ENCODE assay signal across 1 cellular context in the genomic region with DNA sequence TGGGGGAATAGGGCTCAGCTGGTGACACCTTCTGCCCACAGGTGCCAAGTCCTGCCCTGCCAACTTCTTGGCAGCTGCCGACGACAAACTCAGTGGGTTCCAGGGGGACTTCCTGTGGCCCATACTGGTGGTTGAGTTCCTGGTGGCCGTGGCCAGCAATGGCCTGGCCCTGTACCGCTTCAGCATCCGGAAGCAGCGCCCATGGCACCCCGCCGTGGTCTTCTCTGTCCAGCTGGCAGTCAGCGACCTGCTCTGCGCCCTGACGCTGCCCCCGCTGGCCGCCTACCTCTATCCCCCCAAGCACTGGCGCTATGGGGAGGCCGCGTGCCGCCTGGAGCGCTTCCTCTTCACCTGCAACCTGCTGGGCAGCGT.
TF ChIP-seq lines count a peak whose summit lies in the region.

No MANE protein-coding gene starts in this region.

TF ChIP-seq in HepG2, 621 proteins besides CTCF, POLR2A, EP300 and RAD21 (continued from another document and continues in another):
- TF ChIP-seq, protein P1, sequence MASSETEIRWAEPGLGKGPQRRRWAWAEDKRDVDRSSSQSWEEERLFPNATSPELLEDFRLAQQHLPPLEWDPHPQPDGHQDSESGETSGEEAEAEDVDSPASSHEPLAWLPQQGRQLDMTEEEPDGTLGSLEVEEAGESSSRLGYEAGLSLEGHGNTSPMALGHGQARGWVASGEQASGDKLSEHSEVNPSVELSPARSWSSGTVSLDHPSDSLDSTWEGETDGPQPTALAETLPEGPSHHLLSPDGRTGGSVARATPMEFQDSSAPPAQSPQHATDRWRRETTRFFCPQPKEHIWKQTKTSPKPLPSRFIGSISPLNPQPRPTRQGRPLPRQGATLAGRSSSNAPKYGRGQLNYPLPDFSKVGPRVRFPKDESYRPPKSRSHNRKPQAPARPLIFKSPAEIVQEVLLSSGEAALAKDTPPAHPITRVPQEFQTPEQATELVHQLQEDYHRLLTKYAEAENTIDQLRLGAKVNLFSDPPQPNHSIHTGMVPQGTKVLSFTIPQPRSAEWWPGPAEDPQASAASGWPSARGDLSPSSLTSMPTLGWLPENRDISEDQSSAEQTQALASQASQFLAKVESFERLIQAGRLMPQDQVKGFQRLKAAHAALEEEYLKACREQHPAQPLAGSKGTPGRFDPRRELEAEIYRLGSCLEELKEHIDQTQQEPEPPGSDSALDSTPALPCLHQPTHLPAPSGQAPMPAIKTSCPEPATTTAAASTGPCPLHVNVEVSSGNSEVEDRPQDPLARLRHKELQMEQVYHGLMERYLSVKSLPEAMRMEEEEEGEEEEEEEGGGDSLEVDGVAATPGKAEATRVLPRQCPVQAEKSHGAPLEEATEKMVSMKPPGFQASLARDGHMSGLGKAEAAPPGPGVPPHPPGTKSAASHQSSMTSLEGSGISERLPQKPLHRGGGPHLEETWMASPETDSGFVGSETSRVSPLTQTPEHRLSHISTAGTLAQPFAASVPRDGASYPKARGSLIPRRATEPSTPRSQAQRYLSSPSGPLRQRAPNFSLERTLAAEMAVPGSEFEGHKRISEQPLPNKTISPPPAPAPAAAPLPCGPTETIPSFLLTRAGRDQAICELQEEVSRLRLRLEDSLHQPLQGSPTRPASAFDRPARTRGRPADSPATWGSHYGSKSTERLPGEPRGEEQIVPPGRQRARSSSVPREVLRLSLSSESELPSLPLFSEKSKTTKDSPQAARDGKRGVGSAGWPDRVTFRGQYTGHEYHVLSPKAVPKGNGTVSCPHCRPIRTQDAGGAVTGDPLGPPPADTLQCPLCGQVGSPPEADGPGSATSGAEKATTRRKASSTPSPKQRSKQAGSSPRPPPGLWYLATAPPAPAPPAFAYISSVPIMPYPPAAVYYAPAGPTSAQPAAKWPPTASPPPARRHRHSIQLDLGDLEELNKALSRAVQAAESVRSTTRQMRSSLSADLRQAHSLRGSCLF (CRISPR knock-in tag; IDR thresholded peaks at IDR 0.05; ENCODE audit: borderline replicate concordance), result no peak
- TF ChIP-seq YEATS4 (CRISPR knock-in tag; IDR thresholded peaks at IDR 0.05; ENCODE audit: borderline replicate concordance), result 0 out of 2 replicates have a peak, but pooled peaks have one; percentile 5
- TF ChIP-seq, protein P2, sequence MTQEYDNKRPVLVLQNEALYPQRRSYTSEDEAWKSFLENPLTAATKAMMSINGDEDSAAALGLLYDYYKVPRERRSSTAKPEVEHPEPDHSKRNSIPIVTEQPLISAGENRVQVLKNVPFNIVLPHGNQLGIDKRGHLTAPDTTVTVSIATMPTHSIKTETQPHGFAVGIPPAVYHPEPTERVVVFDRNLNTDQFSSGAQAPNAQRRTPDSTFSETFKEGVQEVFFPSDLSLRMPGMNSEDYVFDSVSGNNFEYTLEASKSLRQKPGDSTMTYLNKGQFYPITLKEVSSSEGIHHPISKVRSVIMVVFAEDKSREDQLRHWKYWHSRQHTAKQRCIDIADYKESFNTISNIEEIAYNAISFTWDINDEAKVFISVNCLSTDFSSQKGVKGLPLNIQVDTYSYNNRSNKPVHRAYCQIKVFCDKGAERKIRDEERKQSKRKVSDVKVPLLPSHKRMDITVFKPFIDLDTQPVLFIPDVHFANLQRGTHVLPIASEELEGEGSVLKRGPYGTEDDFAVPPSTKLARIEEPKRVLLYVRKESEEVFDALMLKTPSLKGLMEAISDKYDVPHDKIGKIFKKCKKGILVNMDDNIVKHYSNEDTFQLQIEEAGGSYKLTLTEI (CRISPR knock-in tag; conservative IDR thresholded peaks at IDR 0.05), result no peak
- TF ChIP-seq ZNF747 (CRISPR knock-in tag; IDR thresholded peaks at IDR 0.05; ENCODE audit: borderline replicate concordance), result no peak
- TF ChIP-seq ZNF460 (CRISPR knock-in tag; IDR thresholded peaks at IDR 0.05; ENCODE audit: borderline replicate concordance), result no peak
- no peak for TF ChIP-seq ZBTB7B (CRISPR knock-in tag; IDR thresholded peaks at IDR 0.05)
- TF ChIP-seq ATAD3A (CRISPR knock-in tag; IDR thresholded peaks at IDR 0.05), result no peak
- TF ChIP-seq PHB2 (IDR thresholded peaks at IDR 0.05; ENCODE audit: partially characterized antibody), result no peak
- peak; percentile 5; the same call in 1 of the 2 replicates for TF ChIP-seq ZNF777 (CRISPR knock-in tag; IDR thresholded peaks at IDR 0.05)
- TF ChIP-seq THYN1 (CRISPR knock-in tag; IDR thresholded peaks at IDR 0.05; ENCODE audit: borderline replicate concordance, low read depth), result no peak
- TF ChIP-seq, protein P3, sequence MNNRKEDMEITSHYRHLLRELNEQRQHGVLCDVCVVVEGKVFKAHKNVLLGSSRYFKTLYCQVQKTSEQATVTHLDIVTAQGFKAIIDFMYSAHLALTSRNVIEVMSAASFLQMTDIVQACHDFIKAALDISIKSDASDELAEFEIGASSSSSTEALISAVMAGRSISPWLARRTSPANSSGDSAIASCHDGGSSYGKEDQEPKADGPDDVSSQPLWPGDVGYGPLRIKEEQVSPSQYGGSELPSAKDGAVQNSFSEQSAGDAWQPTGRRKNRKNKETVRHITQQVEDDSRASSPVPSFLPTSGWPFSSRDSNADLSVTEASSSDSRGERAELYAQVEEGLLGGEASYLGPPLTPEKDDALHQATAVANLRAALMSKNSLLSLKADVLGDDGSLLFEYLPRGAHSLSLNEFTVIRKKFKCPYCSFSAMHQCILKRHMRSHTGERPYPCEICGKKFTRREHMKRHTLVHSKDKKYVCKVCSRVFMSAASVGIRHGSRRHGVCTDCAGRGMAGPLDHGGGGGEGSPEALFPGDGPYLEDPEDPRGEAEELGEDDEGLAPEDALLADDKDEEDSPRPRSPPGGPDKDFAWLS (CRISPR knock-in tag; IDR thresholded peaks at IDR 0.05; ENCODE audit: borderline replicate concordance), result no peak
- no peak for TF ChIP-seq NR2F1 (CRISPR knock-in tag; IDR thresholded peaks at IDR 0.05)
- TF ChIP-seq ZNF350 (CRISPR knock-in tag; IDR thresholded peaks at IDR 0.05; ENCODE audit: borderline replicate concordance, low read depth), result no peak
- no peak for TF ChIP-seq ZNF256 (CRISPR knock-in tag; conservative IDR thresholded peaks at IDR 0.05)
- TF ChIP-seq ZNF746 (CRISPR knock-in tag; IDR thresholded peaks at IDR 0.05), result no peak
- TF ChIP-seq, protein P4, sequence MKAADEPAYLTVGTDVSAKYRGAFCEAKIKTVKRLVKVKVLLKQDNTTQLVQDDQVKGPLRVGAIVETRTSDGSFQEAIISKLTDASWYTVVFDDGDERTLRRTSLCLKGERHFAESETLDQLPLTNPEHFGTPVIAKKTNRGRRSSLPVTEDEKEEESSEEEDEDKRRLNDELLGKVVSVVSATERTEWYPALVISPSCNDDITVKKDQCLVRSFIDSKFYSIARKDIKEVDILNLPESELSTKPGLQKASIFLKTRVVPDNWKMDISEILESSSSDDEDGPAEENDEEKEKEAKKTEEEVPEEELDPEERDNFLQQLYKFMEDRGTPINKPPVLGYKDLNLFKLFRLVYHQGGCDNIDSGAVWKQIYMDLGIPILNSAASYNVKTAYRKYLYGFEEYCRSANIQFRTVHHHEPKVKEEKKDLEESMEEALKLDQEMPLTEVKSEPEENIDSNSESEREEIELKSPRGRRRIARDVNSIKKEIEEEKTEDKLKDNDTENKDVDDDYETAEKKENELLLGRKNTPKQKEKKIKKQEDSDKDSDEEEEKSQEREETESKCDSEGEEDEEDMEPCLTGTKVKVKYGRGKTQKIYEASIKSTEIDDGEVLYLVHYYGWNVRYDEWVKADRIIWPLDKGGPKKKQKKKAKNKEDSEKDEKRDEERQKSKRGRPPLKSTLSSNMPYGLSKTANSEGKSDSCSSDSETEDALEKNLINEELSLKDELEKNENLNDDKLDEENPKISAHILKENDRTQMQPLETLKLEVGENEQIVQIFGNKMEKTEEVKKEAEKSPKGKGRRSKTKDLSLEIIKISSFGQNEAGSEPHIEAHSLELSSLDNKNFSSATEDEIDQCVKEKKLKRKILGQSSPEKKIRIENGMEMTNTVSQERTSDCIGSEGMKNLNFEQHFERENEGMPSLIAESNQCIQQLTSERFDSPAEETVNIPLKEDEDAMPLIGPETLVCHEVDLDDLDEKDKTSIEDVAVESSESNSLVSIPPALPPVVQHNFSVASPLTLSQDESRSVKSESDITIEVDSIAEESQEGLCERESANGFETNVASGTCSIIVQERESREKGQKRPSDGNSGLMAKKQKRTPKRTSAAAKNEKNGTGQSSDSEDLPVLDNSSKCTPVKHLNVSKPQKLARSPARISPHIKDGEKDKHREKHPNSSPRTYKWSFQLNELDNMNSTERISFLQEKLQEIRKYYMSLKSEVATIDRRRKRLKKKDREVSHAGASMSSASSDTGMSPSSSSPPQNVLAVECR (CRISPR knock-in tag; IDR thresholded peaks at IDR 0.05; ENCODE audit: borderline replicate concordance), result peak; percentile 7; the same call in 1 of the 2 replicates
- no peak for TF ChIP-seq MED8 (CRISPR knock-in tag; IDR thresholded peaks at IDR 0.05; ENCODE audit: insufficient replicate concordance)
- TF ChIP-seq, protein P5, sequence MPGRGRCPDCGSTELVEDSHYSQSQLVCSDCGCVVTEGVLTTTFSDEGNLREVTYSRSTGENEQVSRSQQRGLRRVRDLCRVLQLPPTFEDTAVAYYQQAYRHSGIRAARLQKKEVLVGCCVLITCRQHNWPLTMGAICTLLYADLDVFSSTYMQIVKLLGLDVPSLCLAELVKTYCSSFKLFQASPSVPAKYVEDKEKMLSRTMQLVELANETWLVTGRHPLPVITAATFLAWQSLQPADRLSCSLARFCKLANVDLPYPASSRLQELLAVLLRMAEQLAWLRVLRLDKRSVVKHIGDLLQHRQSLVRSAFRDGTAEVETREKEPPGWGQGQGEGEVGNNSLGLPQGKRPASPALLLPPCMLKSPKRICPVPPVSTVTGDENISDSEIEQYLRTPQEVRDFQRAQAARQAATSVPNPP (CRISPR knock-in tag; IDR thresholded peaks at IDR 0.05), result no peak
- no peak for TF ChIP-seq MTA3 (CRISPR knock-in tag; IDR thresholded peaks at IDR 0.05)
- TF ChIP-seq ZNF101 (CRISPR knock-in tag; IDR thresholded peaks at IDR 0.05; ENCODE audit: borderline replicate concordance, low read depth), result no peak
- no peak for TF ChIP-seq ESRRA (CRISPR knock-in tag; IDR thresholded peaks at IDR 0.05; ENCODE audit: low read depth)
- TF ChIP-seq, protein P6, sequence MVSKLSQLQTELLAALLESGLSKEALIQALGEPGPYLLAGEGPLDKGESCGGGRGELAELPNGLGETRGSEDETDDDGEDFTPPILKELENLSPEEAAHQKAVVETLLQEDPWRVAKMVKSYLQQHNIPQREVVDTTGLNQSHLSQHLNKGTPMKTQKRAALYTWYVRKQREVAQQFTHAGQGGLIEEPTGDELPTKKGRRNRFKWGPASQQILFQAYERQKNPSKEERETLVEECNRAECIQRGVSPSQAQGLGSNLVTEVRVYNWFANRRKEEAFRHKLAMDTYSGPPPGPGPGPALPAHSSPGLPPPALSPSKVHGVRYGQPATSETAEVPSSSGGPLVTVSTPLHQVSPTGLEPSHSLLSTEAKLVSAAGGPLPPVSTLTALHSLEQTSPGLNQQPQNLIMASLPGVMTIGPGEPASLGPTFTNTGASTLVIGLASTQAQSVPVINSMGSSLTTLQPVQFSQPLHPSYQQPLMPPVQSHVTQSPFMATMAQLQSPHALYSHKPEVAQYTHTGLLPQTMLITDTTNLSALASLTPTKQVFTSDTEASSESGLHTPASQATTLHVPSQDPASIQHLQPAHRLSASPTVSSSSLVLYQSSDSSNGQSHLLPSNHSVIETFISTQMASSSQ (IDR thresholded peaks at IDR 0.05; ENCODE audit: low read depth), result no peak
- TF ChIP-seq, protein P6 (CRISPR knock-in tag; IDR thresholded peaks at IDR 0.05; ENCODE audit: borderline replicate concordance), result 0 out of 2 replicates have a peak, but pooled peaks have one; percentile 4
- TF ChIP-seq ZNF772 (CRISPR knock-in tag; IDR thresholded peaks at IDR 0.05), result no peak; the same call in 1 of the 2 replicates
- TF ChIP-seq SRSF4 (IDR thresholded peaks at IDR 0.05; ENCODE audit: low read depth, low read length, poor library complexity, severe bottlenecking), result no peak
- TF ChIP-seq SRSF1 (optimal IDR thresholded peaks at IDR 0.05; ENCODE audit: low read depth, low read length), result peak; percentile 7
- no peak for TF ChIP-seq RFXAP (CRISPR knock-in tag; IDR thresholded peaks at IDR 0.05; ENCODE audit: borderline replicate concordance)
- TF ChIP-seq, protein P7, sequence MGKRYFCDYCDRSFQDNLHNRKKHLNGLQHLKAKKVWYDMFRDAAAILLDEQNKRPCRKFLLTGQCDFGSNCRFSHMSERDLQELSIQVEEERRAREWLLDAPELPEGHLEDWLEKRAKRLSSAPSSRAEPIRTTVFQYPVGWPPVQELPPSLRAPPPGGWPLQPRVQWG (CRISPR knock-in tag; IDR thresholded peaks at IDR 0.05; ENCODE audit: borderline replicate concordance, low read depth), result no peak
- no peak for TF ChIP-seq NR2F2 (IDR thresholded peaks at IDR 0.05; ENCODE audit: borderline replicate concordance, low read depth)
- 0 out of 2 replicates have a peak, but pooled peaks have one; percentile 26 for TF ChIP-seq TMF1 (CRISPR knock-in tag; IDR thresholded peaks at IDR 0.05; ENCODE audit: low read depth)
- TF ChIP-seq HOXA3 (CRISPR knock-in tag; IDR thresholded peaks at IDR 0.05), result no peak
- 0 out of 2 replicates have a peak, but pooled peaks have one; percentile 19 for TF ChIP-seq ZFYVE20 (CRISPR knock-in tag; IDR thresholded peaks at IDR 0.05; ENCODE audit: borderline replicate concordance, low read depth)
- TF ChIP-seq, protein P8, sequence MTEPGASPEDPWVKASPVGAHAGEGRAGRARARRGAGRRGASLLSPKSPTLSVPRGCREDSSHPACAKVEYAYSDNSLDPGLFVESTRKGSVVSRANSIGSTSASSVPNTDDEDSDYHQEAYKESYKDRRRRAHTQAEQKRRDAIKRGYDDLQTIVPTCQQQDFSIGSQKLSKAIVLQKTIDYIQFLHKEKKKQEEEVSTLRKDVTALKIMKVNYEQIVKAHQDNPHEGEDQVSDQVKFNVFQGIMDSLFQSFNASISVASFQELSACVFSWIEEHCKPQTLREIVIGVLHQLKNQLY (CRISPR knock-in tag; IDR thresholded peaks at IDR 0.05), result no peak
- no peak for TF ChIP-seq ZNF44 (CRISPR knock-in tag; IDR thresholded peaks at IDR 0.05)
- TF ChIP-seq ZKSCAN1 (IDR thresholded peaks at IDR 0.05; ENCODE audit: low read length), result no peak
- peak; percentile 6; the same call in 1 of the 2 replicates for TF ChIP-seq ZNF501 (CRISPR knock-in tag; IDR thresholded peaks at IDR 0.05)
- 0 out of 2 replicates have a peak, but pooled peaks have one; percentile 9 for TF ChIP-seq NFKBIZ (CRISPR knock-in tag; IDR thresholded peaks at IDR 0.05)
- no peak for TF ChIP-seq ATF7-NPFF (CRISPR knock-in tag; IDR thresholded peaks at IDR 0.05; ENCODE audit: low read depth)
- TF ChIP-seq MEIS2 (CRISPR knock-in tag; IDR thresholded peaks at IDR 0.05), result no peak
